Comparison of ENCODE assay signal across 10 cellular contexts in the genomic region with DNA sequence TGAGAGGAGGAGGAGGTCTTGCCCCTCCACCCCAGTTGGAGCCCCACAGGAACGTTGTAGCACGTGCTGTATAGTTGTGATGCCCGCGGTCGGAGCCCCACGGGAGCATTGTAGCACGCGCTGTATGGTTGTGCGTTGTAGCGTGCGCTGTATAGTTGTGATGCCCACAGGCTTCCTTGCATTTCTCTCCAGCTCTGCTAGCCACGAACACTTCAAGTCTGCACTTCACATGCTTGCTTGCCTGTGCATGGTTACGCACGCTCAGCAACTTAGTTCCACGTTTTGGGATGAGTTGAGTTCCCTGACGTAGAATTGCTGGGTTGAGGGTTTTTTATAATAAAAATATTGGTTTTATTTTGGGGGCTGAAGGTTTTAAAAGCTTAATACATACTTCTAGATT.
"Had no signal": no experiment of that assay in that cellular context is flagged by ENCODE, and none has a peak within 500 bp of the region (broad histone marks: within the 10 kb centered on the region; RNA-seq: fewer than 3 reads in every experiment).

No MANE protein-coding gene starts in this region.

- ATAC-seq: activated naive CD4-positive, alpha-beta T cell treated with anti-CD3 and anti-CD28 coated beads, Interleukin-2, amount 50 U/mL, for 72 hours; left lobe of liver; stimulated activated naive CD8-positive, alpha-beta T cell treated with anti-CD3 and anti-CD28 coated beads, Interleukin-15, amount 100 ng/mL, for 72 hours had no signal

- H3K9me3 ChIP-seq: thoracic aorta had no signal

- H3K27ac ChIP-seq: cardiac muscle cell, thoracic aorta had no signal

- H3K4me3 ChIP-seq: cardiac muscle cell, thoracic aorta had no signal

- DNase-seq: activated CD4-positive, alpha-beta T cell treated with anti-CD3 and anti-CD28 coated beads, Interleukin-2, amount 50 U/mL, for 1 hour; islet precursor cell; naive B cell; stimulated activated naive CD8-positive, alpha-beta T cell treated with anti-CD3 and anti-CD28 coated beads, Interleukin-15, amount 100 ng/mL, for 72 hours; T-helper 2 cell had no signal

- H3K27me3 ChIP-seq: cardiac muscle cell had no signal

- FAIRE-seq: TTC549 had no signal
